In genomic region chr2:98463988-98464771, GRCh38 we compare ENCODE assay signal across 10 cellular contexts. TPM values are rescaled to one million over a fixed set of nuclear protein-coding genes. Genes with fewer than 3 reads are reported as not detected.
DNase-seq lines count a peak whose midpoint lies in the region; ATAC-seq, FAIRE-seq and TF ChIP-seq lines count a peak whose summit lies in the region.
"Had no signal": no experiment of that assay in that cellular context is flagged by ENCODE, and none has a peak within 500 bp of the region (broad histone marks: within the 10 kb centered on the region; RNA-seq: fewer than 3 reads in every experiment).

No MANE protein-coding gene starts in this region.

- no peak overlapping the region for H3K4me3 ChIP-seq in endothelial cell of umbilical vein (replicated peaks in 1 of 3; ENCODE audit: insufficient read depth in 1 of 3, low read depth in 1 of 3, low read length in 3 of 3)

- peaks cover 92% of the 10 kb centered on the region for H3K4me1 Mint-ChIP-seq in stimulated activated naive CD8-positive, alpha-beta T cell treated with anti-CD3 and anti-CD28 coated beads, Interleukin-15, amount 100 ng/mL, for 72 hours

- ATAC-seq in stimulated activated naive CD8-positive, alpha-beta T cell treated with anti-CD3 and anti-CD28 coated beads, Interleukin-15, amount 100 ng/mL, for 72 hours: peak; percentile 25
- no peak for ATAC-seq in HG03196 (IDR thresholded peaks at IDR 0.05; ENCODE audit: unreplicated experiment)

- peak overlapping the region; percentile 87 to 89 for H3K27ac Mint-ChIP-seq in stimulated activated naive CD8-positive, alpha-beta T cell treated with anti-CD3 and anti-CD28 coated beads, Interleukin-15, amount 100 ng/mL, for 72 hours

- dilution Hi-C loops in endothelial cell of umbilical vein (cut with MboI; ENCODE audit: extremely low pct_ligation_motif_present, low sequenced_read_pairs): no loop called here

- TF ChIP-seq CTCF in endothelial cell of umbilical vein (IDR thresholded peaks at IDR 0.05; ENCODE audit: extremely low read depth in 1 of 2, insufficient read depth in 1 of 2, low read depth in 1 of 2, low read length in 2 of 2) (no peak), GM20000 (IDR thresholded peaks at IDR 0.05; ENCODE audit: extremely low read depth, missing control alignments) (no peak)

- CTCF ChIA-PET in endothelial cell of umbilical vein (lab: Charles Lee): interaction anchor here (0.9 to 3.8 kb wide), 6 partner anchors 17 to 105 kb away, joined by 4 to 18 read pairs (median 6); no protein-coding TSS in a partner anchor

- no peak overlapping the region for H3K9ac ChIP-seq in endothelial cell of umbilical vein (replicated peaks; ENCODE audit: extremely low read depth, insufficient read depth, low read length)

- H3K9me3 ChIP-seq in endothelial cell of umbilical vein (replicated peaks; ENCODE audit: control insufficient read depth, insufficient read depth, low read length): no peaks in the 10 kb centered on the region

- no peak overlapping the region for H3K27ac ChIP-seq in endothelial cell of umbilical vein (ENCODE audit: insufficient read depth, low read depth, low read length)

- no peaks in the 10 kb centered on the region for H4K20me1 ChIP-seq in endothelial cell of umbilical vein (replicated peaks; ENCODE audit: control insufficient read depth, extremely low read depth, insufficient read depth, low read length)

- DNase-seq in activated naive CD4-positive, alpha-beta T cell treated with Interleukin-2 at 50 U/mL for 16 hours: peak; percentile 24
- no peak for DNase-seq in activated naive CD4-positive, alpha-beta T cell treated with anti-CD3 and anti-CD28 coated beads, Interleukin-2, amount 50 U/mL, for 16 hours
- DNase-seq in SIG-M5 treated with dmso at 0.1 percent for 504 hours (lab: John Stamatoyannopoulos, UW; ENCODE audit: unreplicated experiment): peak; percentile 99
- DNase-seq in endothelial cell of umbilical vein (ENCODE audit: low read depth, low spot score): no peak
- peak in 1 of 2 donors; percentile 44 for DNase-seq in stimulated activated naive CD8-positive, alpha-beta T cell treated with anti-CD3 and anti-CD28 coated beads, Interleukin-15, amount 100 ng/mL, for 72 hours
- no peak for DNase-seq in Ammon's horn (ENCODE audit: low spot score)
- no peak for DNase-seq in GM20000 (ENCODE audit: low spot score)
- DNase-seq: mammary epithelial cell, T-helper 9 cell had no signal

- POLR2A ChIA-PET in endothelial cell of umbilical vein (lab: Charles Lee): no interaction called here

- peaks cover 39% of the 10 kb centered on the region for H3K79me2 ChIP-seq in endothelial cell of umbilical vein (ENCODE audit: control insufficient read depth, insufficient read depth, low read length)

- TF ChIP-seq POLR2A in endothelial cell of umbilical vein (IDR thresholded peaks at IDR 0.05; ENCODE audit: low read depth, low read length): no peak

- no peaks in the 10 kb centered on the region for H3K27me3 Mint-ChIP-seq in stimulated activated naive CD8-positive, alpha-beta T cell treated with anti-CD3 and anti-CD28 coated beads, Interleukin-15, amount 100 ng/mL, for 72 hours

- H3K36me3 ChIP-seq in endothelial cell of umbilical vein (ENCODE audit: control insufficient read depth in 2 of 2, extremely low read depth in 1 of 2, insufficient read depth in 2 of 2, low read length in 2 of 2): no peaks in the 10 kb centered on the region

- H3K4me2 ChIP-seq in endothelial cell of umbilical vein (ENCODE audit: insufficient read depth, low read length): no peak overlapping the region

- H3K4me3 Mint-ChIP-seq in stimulated activated naive CD8-positive, alpha-beta T cell treated with anti-CD3 and anti-CD28 coated beads, Interleukin-15, amount 100 ng/mL, for 72 hours: peak overlapping the region; percentile 70 to 78

- H3K27me3 ChIP-seq in endothelial cell of umbilical vein (ENCODE audit: control insufficient read depth in 2 of 2, insufficient read depth in 2 of 2, low read length in 2 of 2): no peaks in the 10 kb centered on the region

- peaks cover 20% of the 10 kb centered on the region for H3K4me1 ChIP-seq in endothelial cell of umbilical vein (ENCODE audit: control insufficient read depth, extremely low read depth, insufficient read depth, low read length)

- no peaks in the 10 kb centered on the region for H3K9me1 ChIP-seq in endothelial cell of umbilical vein (replicated peaks; ENCODE audit: control insufficient read depth, extremely low read depth, insufficient read depth, low read length)

- peak; percentile 37 for FAIRE-seq in endothelial cell of umbilical vein (lab: Jason Lieb, UNC)

- no TSS peak for BruUV-seq in endothelial cell of umbilical vein (replicated peaks; lab: Mats Ljungman, UMichigan)

- intact Hi-C loops in endothelial cell of umbilical vein (cut with micrococcal nuclease): no loop called here

- H2AFZ ChIP-seq in endothelial cell of umbilical vein (ENCODE audit: low read depth, low read length): no peak overlapping the region

- H3K9me3 Mint-ChIP-seq in stimulated activated naive CD8-positive, alpha-beta T cell treated with anti-CD3 and anti-CD28 coated beads, Interleukin-15, amount 100 ng/mL, for 72 hours: no peaks in the 10 kb centered on the region

TF ChIP-seq in endothelial cell of umbilical vein, 7 proteins besides CTCF, POLR2A, EP300 and RAD21:
- TF ChIP-seq FOS (IDR thresholded peaks at IDR 0.05; ENCODE audit: borderline replicate concordance, insufficient read depth, low read length) (no peak), MAX (IDR thresholded peaks at IDR 0.05; ENCODE audit: insufficient read depth, insufficient read length) (no peak), POLR2AphosphoS5 (IDR thresholded peaks at IDR 0.05; ENCODE audit: insufficient read depth, low read depth, low read length) (no peak), GATA2 (IDR thresholded peaks at IDR 0.05; ENCODE audit: insufficient read depth, insufficient read length, low read depth, low read length) (no peak)

RNA-seq across cellular contexts. Expression of gene INPP4A, which starts 19.5 kb away (rescaled TPM):
- 25.7 and 28.8 TPM in 2 replicates for total RNA-seq in endothelial cell of umbilical vein
- 11.8 and 14.9 TPM in 2 replicates for polyA plus RNA-seq in endothelial cell of umbilical vein
- 14.0 and 14.6 TPM in 2 replicates for polyA plus RNA-seq in endothelial cell of umbilical vein (2011; cell fraction: cytosol; rRNA removed)
- 50.6 and 51.0 TPM in 2 replicates for polyA plus RNA-seq in endothelial cell of umbilical vein (2011; cell fraction: nucleus; rRNA removed)
- 16.6 and 18.4 TPM in 2 replicates for polyA plus RNA-seq in endothelial cell of umbilical vein (2012)
- polyA minus RNA-seq in endothelial cell of umbilical vein: 57.6 and 60.8 TPM in 2 replicates
- 21.2 TPM for polyA minus RNA-seq in endothelial cell of umbilical vein (2011; cell fraction: cytosol; rRNA and poly(A)+ RNA removed)
- polyA minus RNA-seq in endothelial cell of umbilical vein (2011; cell fraction: nucleus; rRNA and poly(A)+ RNA removed): 66.5 and 77.4 TPM in 2 replicates

Comparison
In these comparisons a context has a peak if more than half of its experiments do, and no peak if none do; other contexts are left out.
1. DNase-seq: peak in activated naive CD4-positive, alpha-beta T cell treated with Interleukin-2 at 50 U/mL for 16 hours (single experiment) and SIG-M5 treated with dmso at 0.1 percent for 504 hours (single experiment); none in activated naive CD4-positive, alpha-beta T cell treated with anti-CD3 and anti-CD28 coated beads, Interleukin-2, amount 50 U/mL, for 16 hours (single experiment), endothelial cell of umbilical vein (single experiment), Ammon's horn (single experiment) and GM20000 (single experiment).